8 cellular contexts compared by ENCODE assay signal in genomic region chr9:34986541-34987047, GRCh38. TPM values are rescaled to one million over a fixed set of nuclear protein-coding genes. Genes with fewer than 3 reads are reported as not detected.
DNase-seq lines count a peak whose midpoint lies in the region; ATAC-seq and TF ChIP-seq lines count a peak whose summit lies in the region.

No MANE protein-coding gene starts in this region.

- peaks cover 0 to 4% (median 0%) of the 10 kb centered on the region in 7 donors for H3K9me3 Mint-ChIP-seq in CD14-positive monocyte
- H3K9me3 Mint-ChIP-seq in stimulated activated memory B cell treated with anti-CD40 and anti-IgM and Interleukin-4, amounts not matched to agents 10 μg/mL and 1 μg/mL and 100 μg/mL, for 72 hours = no peaks in the 10 kb centered on the region

- H3K4me3 ChIP-seq in epithelial cell of esophagus (ENCODE audit: low read length) = no peak overlapping the region

- H3K27ac Mint-ChIP-seq in CD14-positive monocyte = peak overlapping the region; percentile 52 to 97 (median 91)
- H3K27ac Mint-ChIP-seq in stimulated activated memory B cell treated with anti-CD40 and anti-IgM and Interleukin-4, amounts not matched to agents 10 μg/mL and 1 μg/mL and 100 μg/mL, for 72 hours = peak overlapping the region; percentile 43

- peak overlapping the region in 1 of 2 donors; percentile 57 for H3K4me3 Mint-ChIP-seq in CD14-positive monocyte
- H3K4me3 Mint-ChIP-seq in stimulated activated memory B cell treated with anti-CD40 and anti-IgM and Interleukin-4, amounts not matched to agents 10 μg/mL and 1 μg/mL and 100 μg/mL, for 72 hours = no peak overlapping the region

- intact Hi-C loops in CD14-positive monocyte (cut with micrococcal nuclease) = loop anchor here in 1 of 2 donors (10.0 kb wide), 2 partner anchors 88 to 322 kb away; partner anchors contain the start of genes CCL27, FANCG and VCP

- H3K36me3 Mint-ChIP-seq in CD14-positive monocyte = peaks cover 0 to 5% of the 10 kb centered on the region in 2 donors
- no peaks in the 10 kb centered on the region for H3K36me3 Mint-ChIP-seq in stimulated activated memory B cell treated with anti-CD40 and anti-IgM and Interleukin-4, amounts not matched to agents 10 μg/mL and 1 μg/mL and 100 μg/mL, for 72 hours

- TF ChIP-seq CTCF in CD14-positive monocyte (IDR thresholded peaks at IDR 0.05) (no peak), epithelial cell of esophagus (IDR thresholded peaks at IDR 0.05; ENCODE audit: insufficient read depth, low read depth, low read length, missing control alignments) (no peak), GM20000 (IDR thresholded peaks at IDR 0.05; ENCODE audit: extremely low read depth, missing control alignments) (no peak)

- H3K4me1 Mint-ChIP-seq in CD14-positive monocyte = peaks cover 77% of the 10 kb centered on the region
- H3K4me1 Mint-ChIP-seq in stimulated activated memory B cell treated with anti-CD40 and anti-IgM and Interleukin-4, amounts not matched to agents 10 μg/mL and 1 μg/mL and 100 μg/mL, for 72 hours = peaks cover 79% of the 10 kb centered on the region

- ATAC-seq in stimulated activated memory B cell treated with anti-CD40 and anti-IgM and Interleukin-4, amounts not matched to agents 10 μg/mL and 1 μg/mL and 100 μg/mL, for 72 hours = peak; percentile 7
- ATAC-seq in HG02884 (IDR thresholded peaks at IDR 0.05; ENCODE audit: unreplicated experiment) (no peak), HG02642 (IDR thresholded peaks at IDR 0.05; ENCODE audit: poor library complexity, unreplicated experiment) (no peak)

- peaks cover 8 to 28% (median 24%) of the 10 kb centered on the region in 3 donors for H3K27me3 Mint-ChIP-seq in CD14-positive monocyte (ENCODE audit: low read depth in 3 of 3)
- peaks cover 9% of the 10 kb centered on the region for H3K27me3 Mint-ChIP-seq in stimulated activated memory B cell treated with anti-CD40 and anti-IgM and Interleukin-4, amounts not matched to agents 10 μg/mL and 1 μg/mL and 100 μg/mL, for 72 hours

- DNase-seq in CD14-positive monocyte (ENCODE audit: low spot score) (peak; percentile 92), MV-4-11 (lab: John Stamatoyannopoulos, UW) (peak; percentile 94), epithelial cell of esophagus (ENCODE audit: low read depth) (peak; percentile 78), GM20000 (ENCODE audit: low spot score) (no peak)
- DNase-seq in activated CD4-positive, alpha-beta T cell treated with anti-CD3 and anti-CD28 coated beads, Interleukin-2, amount 50 U/mL, for 48 hours = peak; percentile 43 to 49

RNA-seq across cellular contexts. Expression of gene DNAJB5, which starts 3.0 kb away (rescaled TPM):
- 1 to 10 TPM in 1 of 2 donors, under 1 TPM in 1; 0.66 to 1.9 TPM for polyA plus RNA-seq in CD14-positive monocyte

RNA-seq across cellular contexts. Expression of gene PHF24, which starts 28.5 kb away (rescaled TPM):
- polyA plus RNA-seq in CD14-positive monocyte = under 1 TPM in 1 of 2 donors, not detected in 1; 0.04 TPM
